ENCODE assay signal across 1 cellular context in the genomic region with DNA sequence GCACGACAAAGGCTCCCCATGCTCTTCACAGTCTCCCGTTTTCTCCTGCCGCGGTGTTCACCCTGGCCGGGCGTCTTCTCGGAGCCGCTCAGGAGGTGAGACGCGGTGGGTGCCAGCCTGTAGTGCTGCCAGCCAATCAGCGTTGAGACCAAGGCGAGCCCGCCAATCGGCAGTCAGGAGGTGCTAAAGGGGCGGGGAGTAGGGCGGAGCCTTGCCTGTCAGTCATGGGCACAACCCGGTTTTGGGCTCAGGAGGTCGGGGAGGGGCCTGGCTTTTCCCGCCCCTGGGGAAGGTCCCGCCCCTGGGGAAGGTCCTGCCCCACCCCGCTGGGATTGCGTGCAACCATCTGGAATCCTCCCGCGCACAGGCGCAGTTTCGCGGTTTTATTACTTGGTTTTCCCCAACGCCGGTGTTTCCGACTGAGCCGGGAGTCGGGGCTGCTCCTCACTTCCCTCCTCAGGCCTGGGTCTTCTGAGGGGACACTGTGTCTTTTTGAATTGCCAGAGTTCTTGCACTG.
TF ChIP-seq lines count a peak whose summit lies in the region.

Gene PRDM7 (minus strand): TSS at position 92 of the 517 bp plus-strand sequence. CDS start 1,421 bp downstream, outside the sequence.

TF ChIP-seq in K562, 482 proteins besides CTCF, POLR2A, EP300 and RAD21 (continued from another document and continues in another):
- TF ChIP-seq, protein P1, sequence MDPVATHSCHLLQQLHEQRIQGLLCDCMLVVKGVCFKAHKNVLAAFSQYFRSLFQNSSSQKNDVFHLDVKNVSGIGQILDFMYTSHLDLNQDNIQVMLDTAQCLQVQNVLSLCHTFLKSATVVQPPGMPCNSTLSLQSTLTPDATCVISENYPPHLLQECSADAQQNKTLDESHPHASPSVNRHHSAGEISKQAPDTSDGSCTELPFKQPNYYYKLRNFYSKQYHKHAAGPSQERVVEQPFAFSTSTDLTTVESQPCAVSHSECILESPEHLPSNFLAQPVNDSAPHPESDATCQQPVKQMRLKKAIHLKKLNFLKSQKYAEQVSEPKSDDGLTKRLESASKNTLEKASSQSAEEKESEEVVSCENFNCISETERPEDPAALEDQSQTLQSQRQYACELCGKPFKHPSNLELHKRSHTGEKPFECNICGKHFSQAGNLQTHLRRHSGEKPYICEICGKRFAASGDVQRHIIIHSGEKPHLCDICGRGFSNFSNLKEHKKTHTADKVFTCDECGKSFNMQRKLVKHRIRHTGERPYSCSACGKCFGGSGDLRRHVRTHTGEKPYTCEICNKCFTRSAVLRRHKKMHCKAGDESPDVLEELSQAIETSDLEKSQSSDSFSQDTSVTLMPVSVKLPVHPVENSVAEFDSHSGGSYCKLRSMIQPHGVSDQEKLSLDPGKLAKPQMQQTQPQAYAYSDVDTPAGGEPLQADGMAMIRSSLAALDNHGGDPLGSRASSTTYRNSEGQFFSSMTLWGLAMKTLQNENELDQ (CRISPR knock-in tag; IDR thresholded peaks at IDR 0.05; ENCODE audit: borderline replicate concordance) = no peak
- TF ChIP-seq, protein P2, sequence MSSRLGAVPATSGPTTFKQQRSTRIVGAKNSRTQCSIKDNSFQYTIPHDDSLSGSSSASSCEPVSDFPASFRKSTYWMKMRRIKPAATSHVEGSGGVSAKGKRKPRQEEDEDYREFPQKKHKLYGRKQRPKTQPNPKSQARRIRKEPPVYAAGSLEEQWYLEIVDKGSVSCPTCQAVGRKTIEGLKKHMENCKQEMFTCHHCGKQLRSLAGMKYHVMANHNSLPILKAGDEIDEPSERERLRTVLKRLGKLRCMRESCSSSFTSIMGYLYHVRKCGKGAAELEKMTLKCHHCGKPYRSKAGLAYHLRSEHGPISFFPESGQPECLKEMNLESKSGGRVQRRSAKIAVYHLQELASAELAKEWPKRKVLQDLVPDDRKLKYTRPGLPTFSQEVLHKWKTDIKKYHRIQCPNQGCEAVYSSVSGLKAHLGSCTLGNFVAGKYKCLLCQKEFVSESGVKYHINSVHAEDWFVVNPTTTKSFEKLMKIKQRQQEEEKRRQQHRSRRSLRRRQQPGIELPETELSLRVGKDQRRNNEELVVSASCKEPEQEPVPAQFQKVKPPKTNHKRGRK (tag; IDR thresholded peaks at IDR 0.05) = peak; percentile 66
- TF ChIP-seq PRMT5 (CRISPR knock-in tag; IDR thresholded peaks at IDR 0.05) (no peak), NRF1 (conservative IDR thresholded peaks at IDR 0.05 in 1 of 2, IDR thresholded peaks at IDR 0.05 in 1 of 2) (peak; percentile 91 to 92), ZNF280B (CRISPR knock-in tag; IDR thresholded peaks at IDR 0.05) (no peak), ZBTB7A (IDR thresholded peaks at IDR 0.05; ENCODE audit: borderline replicate concordance, control insufficient read depth, low read depth, low read length) (no peak), ZNF75A (CRISPR knock-in tag; IDR thresholded peaks at IDR 0.05) (no peak), TEAD4 (IDR thresholded peaks at IDR 0.05; ENCODE audit: low read length) (no peak), TEAD4 (CRISPR knock-in tag; IDR thresholded peaks at IDR 0.05; ENCODE audit: borderline replicate concordance) (no peak), CREB1 (IDR thresholded peaks at IDR 0.05) (no peak), CREB1 (CRISPR knock-in tag; IDR thresholded peaks at IDR 0.05) (0 out of 2 replicates have a peak, but pooled peaks have one; percentile 18), ZNF354B (CRISPR knock-in tag; IDR thresholded peaks at IDR 0.05) (no peak), GABPA (tag; conservative IDR thresholded peaks at IDR 0.05; ENCODE audit: low read depth) (no peak), POLR2B (IDR thresholded peaks at IDR 0.05; ENCODE audit: low read depth, partially characterized antibody) (no peak), NKRF (IDR thresholded peaks at IDR 0.05; ENCODE audit: borderline replicate concordance) (no peak), CREM (IDR thresholded peaks at IDR 0.05; ENCODE audit: low read depth) (peak; percentile 49; the same call in 1 of the 2 replicates), PHB2 (IDR thresholded peaks at IDR 0.05; ENCODE audit: low read depth) (no peak), ZBTB1 (CRISPR knock-in tag; IDR thresholded peaks at IDR 0.05; ENCODE audit: borderline replicate concordance, low read depth) (no peak), SETDB1 (IDR thresholded peaks at IDR 0.05; ENCODE audit: low read length) (no peak), LEF1 (IDR thresholded peaks at IDR 0.05) (no peak), THRAP3 (IDR thresholded peaks at IDR 0.05; ENCODE audit: borderline replicate concordance) (no peak), ZNF57 (CRISPR knock-in tag; IDR thresholded peaks at IDR 0.05) (no peak), RUNX1 (IDR thresholded peaks at IDR 0.05; ENCODE audit: low read depth) (no peak), BCOR (IDR thresholded peaks at IDR 0.05) (no peak), CREB3L1 (IDR thresholded peaks at IDR 0.05; ENCODE audit: borderline replicate concordance, low read depth) (no peak), ZNF592 (IDR thresholded peaks at IDR 0.05) (no peak), MAZ (CRISPR knock-in tag; conservative IDR thresholded peaks at IDR 0.05 in 1 of 2, IDR thresholded peaks at IDR 0.05 in 1 of 2) (0 out of 4 replicates have a peak, but pooled peaks of 1 of the 2 experiments have one; percentile 14), TBP (optimal IDR thresholded peaks at IDR 0.05; ENCODE audit: low read depth, low read length) (peak; percentile 11), ZNF589 (CRISPR knock-in tag; IDR thresholded peaks at IDR 0.05; ENCODE audit: low read depth) (no peak), POLR3G (IDR thresholded peaks at IDR 0.05; ENCODE audit: extremely low read depth, insufficient read length, insufficient replicate concordance) (no peak), ZNF3 (CRISPR knock-in tag; IDR thresholded peaks at IDR 0.05) (no peak), ZNF830 (CRISPR knock-in tag; IDR thresholded peaks at IDR 0.05) (no peak)
- TF ChIP-seq, protein P3, sequence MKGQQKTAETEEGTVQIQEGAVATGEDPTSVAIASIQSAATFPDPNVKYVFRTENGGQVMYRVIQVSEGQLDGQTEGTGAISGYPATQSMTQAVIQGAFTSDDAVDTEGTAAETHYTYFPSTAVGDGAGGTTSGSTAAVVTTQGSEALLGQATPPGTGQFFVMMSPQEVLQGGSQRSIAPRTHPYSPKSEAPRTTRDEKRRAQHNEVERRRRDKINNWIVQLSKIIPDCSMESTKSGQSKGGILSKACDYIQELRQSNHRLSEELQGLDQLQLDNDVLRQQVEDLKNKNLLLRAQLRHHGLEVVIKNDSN (CRISPR knock-in tag; IDR thresholded peaks at IDR 0.05) = no peak
- TF ChIP-seq, protein P4, sequence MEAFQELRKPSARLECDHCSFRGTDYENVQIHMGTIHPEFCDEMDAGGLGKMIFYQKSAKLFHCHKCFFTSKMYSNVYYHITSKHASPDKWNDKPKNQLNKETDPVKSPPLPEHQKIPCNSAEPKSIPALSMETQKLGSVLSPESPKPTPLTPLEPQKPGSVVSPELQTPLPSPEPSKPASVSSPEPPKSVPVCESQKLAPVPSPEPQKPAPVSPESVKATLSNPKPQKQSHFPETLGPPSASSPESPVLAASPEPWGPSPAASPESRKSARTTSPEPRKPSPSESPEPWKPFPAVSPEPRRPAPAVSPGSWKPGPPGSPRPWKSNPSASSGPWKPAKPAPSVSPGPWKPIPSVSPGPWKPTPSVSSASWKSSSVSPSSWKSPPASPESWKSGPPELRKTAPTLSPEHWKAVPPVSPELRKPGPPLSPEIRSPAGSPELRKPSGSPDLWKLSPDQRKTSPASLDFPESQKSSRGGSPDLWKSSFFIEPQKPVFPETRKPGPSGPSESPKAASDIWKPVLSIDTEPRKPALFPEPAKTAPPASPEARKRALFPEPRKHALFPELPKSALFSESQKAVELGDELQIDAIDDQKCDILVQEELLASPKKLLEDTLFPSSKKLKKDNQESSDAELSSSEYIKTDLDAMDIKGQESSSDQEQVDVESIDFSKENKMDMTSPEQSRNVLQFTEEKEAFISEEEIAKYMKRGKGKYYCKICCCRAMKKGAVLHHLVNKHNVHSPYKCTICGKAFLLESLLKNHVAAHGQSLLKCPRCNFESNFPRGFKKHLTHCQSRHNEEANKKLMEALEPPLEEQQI (IDR thresholded peaks at IDR 0.05) = no peak
- TF ChIP-seq, protein P5, sequence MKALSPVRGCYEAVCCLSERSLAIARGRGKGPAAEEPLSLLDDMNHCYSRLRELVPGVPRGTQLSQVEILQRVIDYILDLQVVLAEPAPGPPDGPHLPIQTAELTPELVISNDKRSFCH (CRISPR knock-in tag; IDR thresholded peaks at IDR 0.05) = no peak
- TF ChIP-seq, protein P5 (tag; IDR thresholded peaks at IDR 0.05) = no peak
- TF ChIP-seq, protein P6, sequence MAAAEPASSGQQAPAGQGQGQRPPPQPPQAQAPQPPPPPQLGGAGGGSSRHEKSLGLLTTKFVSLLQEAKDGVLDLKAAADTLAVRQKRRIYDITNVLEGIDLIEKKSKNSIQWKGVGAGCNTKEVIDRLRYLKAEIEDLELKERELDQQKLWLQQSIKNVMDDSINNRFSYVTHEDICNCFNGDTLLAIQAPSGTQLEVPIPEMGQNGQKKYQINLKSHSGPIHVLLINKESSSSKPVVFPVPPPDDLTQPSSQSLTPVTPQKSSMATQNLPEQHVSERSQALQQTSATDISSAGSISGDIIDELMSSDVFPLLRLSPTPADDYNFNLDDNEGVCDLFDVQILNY (CRISPR knock-in tag; IDR thresholded peaks at IDR 0.05) = no peak
- TF ChIP-seq, protein P7, sequence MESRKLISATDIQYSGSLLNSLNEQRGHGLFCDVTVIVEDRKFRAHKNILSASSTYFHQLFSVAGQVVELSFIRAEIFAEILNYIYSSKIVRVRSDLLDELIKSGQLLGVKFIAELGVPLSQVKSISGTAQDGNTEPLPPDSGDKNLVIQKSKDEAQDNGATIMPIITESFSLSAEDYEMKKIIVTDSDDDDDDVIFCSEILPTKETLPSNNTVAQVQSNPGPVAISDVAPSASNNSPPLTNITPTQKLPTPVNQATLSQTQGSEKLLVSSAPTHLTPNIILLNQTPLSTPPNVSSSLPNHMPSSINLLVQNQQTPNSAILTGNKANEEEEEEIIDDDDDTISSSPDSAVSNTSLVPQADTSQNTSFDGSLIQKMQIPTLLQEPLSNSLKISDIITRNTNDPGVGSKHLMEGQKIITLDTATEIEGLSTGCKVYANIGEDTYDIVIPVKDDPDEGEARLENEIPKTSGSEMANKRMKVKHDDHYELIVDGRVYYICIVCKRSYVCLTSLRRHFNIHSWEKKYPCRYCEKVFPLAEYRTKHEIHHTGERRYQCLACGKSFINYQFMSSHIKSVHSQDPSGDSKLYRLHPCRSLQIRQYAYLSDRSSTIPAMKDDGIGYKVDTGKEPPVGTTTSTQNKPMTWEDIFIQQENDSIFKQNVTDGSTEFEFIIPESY (CRISPR knock-in tag; IDR thresholded peaks at IDR 0.05) = no peak
